ENCODE assay signal across 9 cellular contexts in the genomic region with DNA sequence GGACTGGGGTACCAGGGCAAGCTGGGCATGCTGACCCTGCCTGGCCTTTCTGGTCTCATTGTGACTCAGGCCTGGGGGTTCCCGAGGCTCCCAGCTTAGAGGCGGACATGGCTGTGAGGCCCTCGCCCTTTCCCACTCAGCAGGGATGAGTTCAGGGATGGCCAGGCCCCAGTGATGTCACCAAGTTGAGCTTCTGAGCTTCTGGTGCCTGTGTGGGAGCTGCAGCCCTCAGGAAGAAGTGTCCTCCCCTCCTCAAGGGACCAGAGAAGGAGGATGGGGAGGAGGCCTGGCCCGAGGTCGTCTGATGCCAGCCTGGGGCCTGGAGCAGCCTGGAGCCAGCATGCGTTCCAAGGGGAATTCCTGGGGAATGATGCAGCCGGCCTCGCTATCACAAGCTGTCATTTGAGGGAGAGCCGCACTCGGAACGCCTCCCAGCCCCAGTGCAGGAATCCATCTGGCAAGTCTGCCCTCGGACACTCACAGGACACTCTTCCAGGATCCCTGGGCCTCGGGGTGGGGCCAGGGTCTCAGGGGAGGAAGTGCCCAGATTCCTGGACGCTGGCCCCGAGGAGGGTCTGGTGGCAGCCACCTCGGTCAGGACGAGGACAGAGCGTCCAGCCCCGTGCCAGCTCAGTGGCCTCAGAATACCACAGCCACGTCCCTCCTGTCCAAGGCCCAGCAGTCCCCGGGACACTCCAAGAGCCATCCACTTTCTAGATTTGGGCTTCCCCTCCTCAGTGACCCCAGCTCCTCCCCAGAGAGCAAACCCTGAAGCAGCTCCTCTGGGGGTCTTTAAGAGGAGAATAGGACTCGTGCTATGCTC.
DNase-seq lines count a peak whose midpoint lies in the region; ATAC-seq lines count a peak whose summit lies in the region.
"Had no signal": no experiment of that assay in that cellular context is flagged by ENCODE, and none has a peak within 500 bp of the region (broad histone marks: within the 10 kb centered on the region; RNA-seq: fewer than 3 reads in every experiment).

No MANE protein-coding gene starts in this region.

- no peak for ATAC-seq in HG02678 (IDR thresholded peaks at IDR 0.05; ENCODE audit: unreplicated experiment)
- ATAC-seq: naive thymus-derived CD4-positive, alpha-beta T cell had no signal

- intact Hi-C loops in cardiac septum (cut with DNase I), result no loop called here

- DNase-seq in EL (peak; percentile 97), T1000 (lab: John Stamatoyannopoulos, UW) (peak; percentile 77), cardiac septum (ENCODE audit: low spot score) (peak; percentile 86), renal cortical epithelial cell (ENCODE audit: low read depth) (peak; percentile 50), NCI-H1436 (lab: John Stamatoyannopoulos, UW) (no peak), HUDEP-2 (lab: John Stamatoyannopoulos, UW; ENCODE audit: unreplicated experiment in 76 of 76) (no peak), NCI-H2171 (lab: John Stamatoyannopoulos, UW) (no peak)
- DNase-seq: naive thymus-derived CD4-positive, alpha-beta T cell had no signal

Comparison
In these comparisons a context has a peak if more than half of its experiments do, and no peak if none do; other contexts are left out.
1. DNase-seq: peak in EL (single experiment), T1000 (single experiment), cardiac septum (single experiment) and renal cortical epithelial cell (single experiment); none in NCI-H1436 (single experiment), HUDEP-2 (0 of 76) and NCI-H2171 (single experiment).